ENCODE assay signal across 1 cellular context in genomic region chr11:68008381-68009337, GRCh38.
TF ChIP-seq lines count a peak whose summit lies in the region.

No MANE protein-coding gene starts in this region.

TF ChIP-seq in GM12878, 131 proteins besides CTCF, POLR2A, EP300 and RAD21:
- TF ChIP-seq HSF1 (IDR thresholded peaks at IDR 0.05; ENCODE audit: low read depth, low read length), result no peak
- 0 out of 2 replicates have a peak, but pooled peaks have one; percentile 25 for TF ChIP-seq TCF3 (IDR thresholded peaks at IDR 0.05; ENCODE audit: borderline replicate concordance, insufficient read depth, low read depth, low read length)
- peak; percentile 72 for TF ChIP-seq USF1 (IDR thresholded peaks at IDR 0.05; ENCODE audit: borderline replicate concordance, extremely low read length, insufficient read depth, low read depth, low read length)
